13 cellular contexts compared by ENCODE assay signal in genomic region chr5:72767289-72768010, GRCh38. TPM values are rescaled to one million over a fixed set of nuclear protein-coding genes. Genes with fewer than 3 reads are reported as not detected.
DNase-seq lines count a peak whose midpoint lies in the region; ATAC-seq lines count a peak whose summit lies in the region.
"Had no signal": no experiment of that assay in that cellular context is flagged by ENCODE, and none has a peak within 500 bp of the region (broad histone marks: within the 10 kb centered on the region; RNA-seq: fewer than 3 reads in every experiment).

No MANE protein-coding gene starts in this region.

- H3K9me3 ChIP-seq in SJCRH30 (replicated peaks): peaks cover 7% of the 10 kb centered on the region; the same call in 1 of the 2 replicates
- H3K9me3 ChIP-seq: body of pancreas had no signal

- no peaks in the 10 kb centered on the region for H3K4me1 Mint-ChIP-seq in stimulated activated effector memory CD8-positive, alpha-beta T cell treated with anti-CD3 and anti-CD28 coated beads, Interleukin-12 subunit alpha, Interleukin-12 subunit beta, amount 100 ng/mL, for 72 hours

- no peak overlapping the region for H3K4me3 ChIP-seq in SJCRH30
- H3K4me3 ChIP-seq: body of pancreas had no signal

- ATAC-seq in left colon: peak; percentile 82
- no peak for ATAC-seq in stimulated activated effector memory CD8-positive, alpha-beta T cell treated with anti-CD3 and anti-CD28 coated beads, Interleukin-12 subunit alpha, Interleukin-12 subunit beta, amount 100 ng/mL, for 72 hours
- ATAC-seq: body of pancreas had no signal

- H3K4me1 ChIP-seq in SJCRH30: peaks cover 8% of the 10 kb centered on the region; the same call in 1 of the 2 replicates
- H3K4me1 ChIP-seq: body of pancreas had no signal

- no peak overlapping the region for H3K27ac Mint-ChIP-seq in stimulated activated effector memory CD8-positive, alpha-beta T cell treated with anti-CD3 and anti-CD28 coated beads, Interleukin-12 subunit alpha, Interleukin-12 subunit beta, amount 100 ng/mL, for 72 hours
- H3K27ac Mint-ChIP-seq: activated T-cell treated with anti-CD3 and anti-CD28 coated beads, Interleukin-2, amount 50 U/mL, for 24 hours had no signal

- intact Hi-C loops in left colon (cut with DNase I, micrococcal nuclease): no loop called here

- peak; percentile 86 for DNase-seq in DMS53 treated with DMSO at 0.1 percent for 48 hours (lab: John Stamatoyannopoulos, UW; ENCODE audit: unreplicated experiment)
- DNase-seq in M059J (ENCODE audit: low read depth): peak; percentile 6
- DNase-seq in SJCRH30: peak; percentile 74 to 80
- DNase-seq in left colon: no peak
- DNase-seq in SIG-M5 (lab: John Stamatoyannopoulos, UW): no peak
- no peak for DNase-seq in NAMALWA (ENCODE audit: low spot score)
- DNase-seq in activated naive CD4-positive, alpha-beta T cell (lab: John Stamatoyannopoulos, UW): no peak
- DNase-seq in stimulated activated effector memory CD8-positive, alpha-beta T cell treated with anti-CD3 and anti-CD28 coated beads, Interleukin-12 subunit alpha, Interleukin-12 subunit beta, amount 100 ng/mL, for 72 hours (ENCODE audit: low spot score in 2 of 2): no peak
- DNase-seq: activated T-cell treated with anti-CD3 and anti-CD28 coated beads, Interleukin-2, amount 50 U/mL, for 24 hours; body of pancreas; GOT3; NCI-H524 treated with DMSO at 0.1 percent for 48 hours; trophoblast cell had no signal

- no peaks in the 10 kb centered on the region for H3K36me3 Mint-ChIP-seq in stimulated activated effector memory CD8-positive, alpha-beta T cell treated with anti-CD3 and anti-CD28 coated beads, Interleukin-12 subunit alpha, Interleukin-12 subunit beta, amount 100 ng/mL, for 72 hours

- no peak overlapping the region for H3K27ac ChIP-seq in SJCRH30
- H3K27ac ChIP-seq: body of pancreas had no signal

- H3K27me3 ChIP-seq in SJCRH30: no peaks in the 10 kb centered on the region
- H3K27me3 ChIP-seq: body of pancreas had no signal

- H3K36me3 ChIP-seq in SJCRH30: no peaks in the 10 kb centered on the region

- no peak overlapping the region for H3K4me3 Mint-ChIP-seq in stimulated activated effector memory CD8-positive, alpha-beta T cell treated with anti-CD3 and anti-CD28 coated beads, Interleukin-12 subunit alpha, Interleukin-12 subunit beta, amount 100 ng/mL, for 72 hours
- H3K4me3 Mint-ChIP-seq: activated T-cell treated with anti-CD3 and anti-CD28 coated beads, Interleukin-2, amount 50 U/mL, for 24 hours had no signal

- no peaks in the 10 kb centered on the region for H3K9me3 Mint-ChIP-seq in stimulated activated effector memory CD8-positive, alpha-beta T cell treated with anti-CD3 and anti-CD28 coated beads, Interleukin-12 subunit alpha, Interleukin-12 subunit beta, amount 100 ng/mL, for 72 hours
- H3K9me3 Mint-ChIP-seq: activated T-cell treated with anti-CD3 and anti-CD28 coated beads, Interleukin-2, amount 50 U/mL, for 24 hours had no signal

RNA-seq across cellular contexts. Expression of gene TNPO1, which starts 49.0 kb away (rescaled TPM):
- 150 and 188 TPM in 2 replicates for total RNA-seq in M059J (2014; rRNA removed; shearing (Covaris generic))
- 194 and 209 TPM in 2 replicates for total RNA-seq in SJCRH30 (2014; rRNA removed; shearing (Covaris generic))
- 10 to 100 TPM; 74.7 to 75.0 TPM for total RNA-seq in left colon

Comparison
In these comparisons a context has a peak if more than half of its experiments do, and no peak if none do; other contexts are left out.
1. DNase-seq: peak in DMS53 treated with DMSO at 0.1 percent for 48 hours (single experiment), M059J (single experiment) and SJCRH30 (2 of 2); none in left colon (0 of 2), SIG-M5 (single experiment), NAMALWA (single experiment), activated naive CD4-positive, alpha-beta T cell (0 of 4) and stimulated activated effector memory CD8-positive, alpha-beta T cell treated with anti-CD3 and anti-CD28 coated beads, Interleukin-12 subunit alpha, Interleukin-12 subunit beta, amount 100 ng/mL, for 72 hours (0 of 2).